ENCODE assay signal across 28 cellular contexts in genomic region chr19:29772696-29773095, GRCh38.
"Had no signal": no experiment of that assay in that cellular context is flagged by ENCODE, and none has a peak within 500 bp of the region (broad histone marks: within the 10 kb centered on the region; RNA-seq: fewer than 3 reads in every experiment).

No MANE protein-coding gene starts in this region.

- DNase-seq: activated CD4-positive, alpha-beta memory T cell treated with anti-CD3 and anti-CD28 coated beads, Interleukin-2, amount 10 ng/mL, durations not matched to agents 7 days and 5 days; activated CD4-positive, alpha-beta T cell treated with anti-CD3 and anti-CD28 coated beads for 1 hour; activated CD4-positive, alpha-beta T cell treated with anti-CD3 and anti-CD28 coated beads for 48 hours; activated CD4-positive, CD25-positive, alpha-beta regulatory T cell; activated CD8-positive, alpha-beta memory T cell treated with anti-CD3 and anti-CD28 coated beads for 24 hours; activated CD8-positive, alpha-beta memory T cell treated with anti-CD3 and anti-CD28 coated beads, Interleukin-2, amount 10 ng/mL, durations not matched to agents 7 days and 5 days; activated CD8-positive, alpha-beta memory T cell treated with anti-CD3 and anti-CD28 coated beads, Interleukin-2, amount 50 U/mL, for 48 hours; activated effector memory CD4-positive, alpha-beta T cell treated with Interleukin-2 at 50 U/mL for 16 hours; activated naive CD4-positive, alpha-beta T cell treated with anti-CD3 and anti-CD28 coated beads, Interleukin-2, amount 10 ng/mL, durations not matched to agents 7 days and 5 days; activated naive CD8-positive, alpha-beta T cell treated with anti-CD3 and anti-CD28 coated beads, Interleukin-2, amount 50 U/mL, for 24 hours; activated T-cell treated with anti-CD3 and anti-CD28 coated beads, Interleukin-2, amount 50 U/mL, for 48 hours; anterior cingulate cortex; cerebellar nuclear complex; MM.1S; MV-4-11; NCI-H1092; NCI-H1436 treated with DMSO at 0.1 percent for 48 hours; NCI-H1694 treated with DMSO at 0.1 percent for 48 hours; NCI-H2029 treated with DMSO at 0.1 percent for 48 hours; NCI-H2227 treated with DMSO at 0.1 percent for 48 hours; NCI-H524 treated with DMSO at 0.1 percent for 48 hours; PC-9; Right ventricle myocardium superior; SW 1271; T1000 had no signal

- H3K4me3 ChIP-seq: PC-9 had no signal

- H3K36me3 ChIP-seq: WERI-Rb-1 had no signal

- H3K4me2 ChIP-seq: KMS-11 had no signal

- H3K27ac ChIP-seq: KMS-11, PC-9, RWPE1, WERI-Rb-1 had no signal

- H3K9ac ChIP-seq: KMS-11 had no signal
